Comparison of ENCODE assay signal across 1 cellular context in the genomic region with DNA sequence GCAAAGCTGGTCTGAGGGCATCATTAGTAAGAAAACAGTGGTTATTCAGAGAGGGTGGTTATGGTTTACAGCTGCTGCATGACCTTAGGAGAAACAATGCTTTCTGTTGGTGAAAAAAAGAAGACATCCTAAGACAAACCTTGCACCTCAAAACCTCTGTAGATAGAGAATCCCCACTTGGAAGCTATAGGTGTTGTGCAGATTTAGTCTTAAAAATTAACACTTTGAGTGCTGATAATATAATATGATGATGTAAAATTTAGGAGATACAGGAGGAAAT.
TF ChIP-seq lines count a peak whose summit lies in the region.

No MANE protein-coding gene starts in this region.

TF ChIP-seq in K562, 482 proteins besides CTCF, POLR2A, EP300 and RAD21:
- TF ChIP-seq NBN (IDR thresholded peaks at IDR 0.05; ENCODE audit: low read depth) (no peak), RBBP5 (IDR thresholded peaks at IDR 0.05; ENCODE audit: borderline replicate concordance, insufficient read depth, low read length, poor library complexity, severe bottlenecking) (no peak), NR1H2 (CRISPR knock-in tag; IDR thresholded peaks at IDR 0.05) (no peak), NFATC3 (IDR thresholded peaks at IDR 0.05) (no peak), FOXA1 (IDR thresholded peaks at IDR 0.05; ENCODE audit: borderline replicate concordance) (no peak), ZFP30 (CRISPR knock-in tag; IDR thresholded peaks at IDR 0.05; ENCODE audit: borderline replicate concordance) (no peak), KAT2B (IDR thresholded peaks at IDR 0.05; ENCODE audit: low read depth, low read length) (no peak), PPARD (CRISPR knock-in tag; IDR thresholded peaks at IDR 0.05) (no peak), TCFL5 (CRISPR knock-in tag; conservative IDR thresholded peaks at IDR 0.05) (no peak), TEAD1 (CRISPR knock-in tag; IDR thresholded peaks at IDR 0.05) (no peak)
- TF ChIP-seq, protein P1, sequence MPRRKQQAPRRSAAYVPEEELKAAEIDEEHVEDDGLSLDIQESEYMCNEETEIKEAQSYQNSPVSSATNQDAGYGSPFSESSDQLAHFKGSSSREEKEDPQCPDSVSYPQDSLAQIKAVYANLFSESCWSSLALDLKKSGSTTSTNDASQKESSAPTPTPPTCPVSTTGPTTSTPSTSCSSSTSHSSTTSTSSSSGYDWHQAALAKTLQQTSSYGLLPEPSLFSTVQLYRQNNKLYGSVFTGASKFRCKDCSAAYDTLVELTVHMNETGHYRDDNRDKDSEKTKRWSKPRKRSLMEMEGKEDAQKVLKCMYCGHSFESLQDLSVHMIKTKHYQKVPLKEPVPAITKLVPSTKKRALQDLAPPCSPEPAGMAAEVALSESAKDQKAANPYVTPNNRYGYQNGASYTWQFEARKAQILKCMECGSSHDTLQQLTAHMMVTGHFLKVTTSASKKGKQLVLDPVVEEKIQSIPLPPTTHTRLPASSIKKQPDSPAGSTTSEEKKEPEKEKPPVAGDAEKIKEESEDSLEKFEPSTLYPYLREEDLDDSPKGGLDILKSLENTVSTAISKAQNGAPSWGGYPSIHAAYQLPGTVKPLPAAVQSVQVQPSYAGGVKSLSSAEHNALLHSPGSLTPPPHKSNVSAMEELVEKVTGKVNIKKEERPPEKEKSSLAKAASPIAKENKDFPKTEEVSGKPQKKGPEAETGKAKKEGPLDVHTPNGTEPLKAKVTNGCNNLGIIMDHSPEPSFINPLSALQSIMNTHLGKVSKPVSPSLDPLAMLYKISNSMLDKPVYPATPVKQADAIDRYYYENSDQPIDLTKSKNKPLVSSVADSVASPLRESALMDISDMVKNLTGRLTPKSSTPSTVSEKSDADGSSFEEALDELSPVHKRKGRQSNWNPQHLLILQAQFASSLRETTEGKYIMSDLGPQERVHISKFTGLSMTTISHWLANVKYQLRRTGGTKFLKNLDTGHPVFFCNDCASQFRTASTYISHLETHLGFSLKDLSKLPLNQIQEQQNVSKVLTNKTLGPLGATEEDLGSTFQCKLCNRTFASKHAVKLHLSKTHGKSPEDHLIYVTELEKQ (CRISPR knock-in tag; IDR thresholded peaks at IDR 0.05), result no peak
- TF ChIP-seq, protein P2, sequence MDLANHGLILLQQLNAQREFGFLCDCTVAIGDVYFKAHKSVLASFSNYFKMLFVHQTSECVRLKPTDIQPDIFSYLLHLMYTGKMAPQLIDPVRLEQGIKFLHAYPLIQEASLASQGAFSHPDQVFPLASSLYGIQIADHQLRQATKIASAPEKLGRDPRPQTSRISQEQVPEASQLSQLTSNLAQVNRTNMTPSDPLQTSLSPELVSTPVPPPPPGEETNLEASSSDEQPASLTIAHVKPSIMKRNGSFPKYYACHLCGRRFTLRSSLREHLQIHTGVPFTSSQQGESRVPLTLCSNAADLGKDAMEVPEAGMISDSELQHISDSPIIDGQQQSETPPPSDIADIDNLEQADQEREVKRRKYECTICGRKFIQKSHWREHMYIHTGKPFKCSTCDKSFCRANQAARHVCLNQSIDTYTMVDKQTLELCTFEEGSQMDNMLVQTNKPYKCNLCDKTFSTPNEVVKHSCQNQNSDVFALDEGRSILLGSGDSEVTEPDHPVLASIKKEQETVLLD (IDR thresholded peaks at IDR 0.05), result no peak
- TF ChIP-seq, protein P3, sequence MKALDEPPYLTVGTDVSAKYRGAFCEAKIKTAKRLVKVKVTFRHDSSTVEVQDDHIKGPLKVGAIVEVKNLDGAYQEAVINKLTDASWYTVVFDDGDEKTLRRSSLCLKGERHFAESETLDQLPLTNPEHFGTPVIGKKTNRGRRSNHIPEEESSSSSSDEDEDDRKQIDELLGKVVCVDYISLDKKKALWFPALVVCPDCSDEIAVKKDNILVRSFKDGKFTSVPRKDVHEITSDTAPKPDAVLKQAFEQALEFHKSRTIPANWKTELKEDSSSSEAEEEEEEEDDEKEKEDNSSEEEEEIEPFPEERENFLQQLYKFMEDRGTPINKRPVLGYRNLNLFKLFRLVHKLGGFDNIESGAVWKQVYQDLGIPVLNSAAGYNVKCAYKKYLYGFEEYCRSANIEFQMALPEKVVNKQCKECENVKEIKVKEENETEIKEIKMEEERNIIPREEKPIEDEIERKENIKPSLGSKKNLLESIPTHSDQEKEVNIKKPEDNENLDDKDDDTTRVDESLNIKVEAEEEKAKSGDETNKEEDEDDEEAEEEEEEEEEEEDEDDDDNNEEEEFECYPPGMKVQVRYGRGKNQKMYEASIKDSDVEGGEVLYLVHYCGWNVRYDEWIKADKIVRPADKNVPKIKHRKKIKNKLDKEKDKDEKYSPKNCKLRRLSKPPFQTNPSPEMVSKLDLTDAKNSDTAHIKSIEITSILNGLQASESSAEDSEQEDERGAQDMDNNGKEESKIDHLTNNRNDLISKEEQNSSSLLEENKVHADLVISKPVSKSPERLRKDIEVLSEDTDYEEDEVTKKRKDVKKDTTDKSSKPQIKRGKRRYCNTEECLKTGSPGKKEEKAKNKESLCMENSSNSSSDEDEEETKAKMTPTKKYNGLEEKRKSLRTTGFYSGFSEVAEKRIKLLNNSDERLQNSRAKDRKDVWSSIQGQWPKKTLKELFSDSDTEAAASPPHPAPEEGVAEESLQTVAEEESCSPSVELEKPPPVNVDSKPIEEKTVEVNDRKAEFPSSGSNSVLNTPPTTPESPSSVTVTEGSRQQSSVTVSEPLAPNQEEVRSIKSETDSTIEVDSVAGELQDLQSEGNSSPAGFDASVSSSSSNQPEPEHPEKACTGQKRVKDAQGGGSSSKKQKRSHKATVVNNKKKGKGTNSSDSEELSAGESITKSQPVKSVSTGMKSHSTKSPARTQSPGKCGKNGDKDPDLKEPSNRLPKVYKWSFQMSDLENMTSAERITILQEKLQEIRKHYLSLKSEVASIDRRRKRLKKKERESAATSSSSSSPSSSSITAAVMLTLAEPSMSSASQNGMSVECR (CRISPR knock-in tag; IDR thresholded peaks at IDR 0.05), result no peak
- TF ChIP-seq, protein P4, sequence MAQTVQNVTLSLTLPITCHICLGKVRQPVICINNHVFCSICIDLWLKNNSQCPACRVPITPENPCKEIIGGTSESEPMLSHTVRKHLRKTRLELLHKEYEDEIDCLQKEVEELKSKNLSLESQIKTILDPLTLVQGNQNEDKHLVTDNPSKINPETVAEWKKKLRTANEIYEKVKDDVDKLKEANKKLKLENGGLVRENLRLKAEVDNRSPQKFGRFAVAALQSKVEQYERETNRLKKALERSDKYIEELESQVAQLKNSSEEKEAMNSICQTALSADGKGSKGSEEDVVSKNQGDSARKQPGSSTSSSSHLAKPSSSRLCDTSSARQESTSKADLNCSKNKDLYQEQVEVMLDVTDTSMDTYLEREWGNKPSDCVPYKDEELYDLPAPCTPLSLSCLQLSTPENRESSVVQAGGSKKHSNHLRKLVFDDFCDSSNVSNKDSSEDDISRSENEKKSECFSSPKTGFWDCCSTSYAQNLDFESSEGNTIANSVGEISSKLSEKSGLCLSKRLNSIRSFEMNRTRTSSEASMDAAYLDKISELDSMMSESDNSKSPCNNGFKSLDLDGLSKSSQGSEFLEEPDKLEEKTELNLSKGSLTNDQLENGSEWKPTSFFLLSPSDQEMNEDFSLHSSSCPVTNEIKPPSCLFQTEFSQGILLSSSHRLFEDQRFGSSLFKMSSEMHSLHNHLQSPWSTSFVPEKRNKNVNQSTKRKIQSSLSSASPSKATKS (CRISPR knock-in tag; IDR thresholded peaks at IDR 0.05), result no peak
TF ChIP-seq in K562: peak in this region for 0.
